1 cellular context compared by ENCODE assay signal in the genomic region with DNA sequence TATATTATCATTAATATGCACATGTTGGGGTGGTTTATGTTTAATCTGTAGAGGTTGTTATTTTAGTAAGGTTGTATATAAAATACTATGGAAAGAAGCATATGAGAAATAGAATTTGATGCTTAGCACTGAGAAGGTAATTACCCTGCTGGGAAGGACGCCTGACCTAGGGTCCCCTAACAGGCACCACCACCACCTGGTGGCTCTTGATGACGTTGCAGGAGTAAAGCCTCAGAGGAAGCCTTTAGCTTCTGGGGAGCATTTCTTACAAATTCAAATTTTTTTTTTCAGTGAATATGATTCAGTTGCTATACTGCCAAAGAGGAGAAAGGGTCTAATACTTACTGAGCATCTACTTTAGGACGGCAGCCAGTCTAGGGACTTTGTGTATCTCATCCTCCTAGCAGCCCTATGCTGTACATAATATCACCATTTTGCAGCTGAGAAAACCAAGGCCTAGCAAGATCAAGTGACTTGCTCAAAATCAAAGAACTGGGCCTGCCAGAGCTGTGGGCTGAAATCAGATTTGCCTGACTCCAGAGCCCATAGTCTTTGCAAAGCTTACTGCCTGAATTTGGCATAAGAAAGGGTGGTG.
TF ChIP-seq lines count a peak whose summit lies in the region.

No MANE protein-coding gene starts in this region.

TF ChIP-seq in HCT116, 20 proteins besides CTCF, POLR2A, EP300 and RAD21 (continued from another document):
- TF ChIP-seq SP1 (IDR thresholded peaks at IDR 0.05; ENCODE audit: low read depth): no peak
- no peak for TF ChIP-seq FOSL1 (IDR thresholded peaks at IDR 0.05; ENCODE audit: low read depth)
- TF ChIP-seq SIN3A (IDR thresholded peaks at IDR 0.05; ENCODE audit: low read depth): no peak
- TF ChIP-seq YY1 (IDR thresholded peaks at IDR 0.05; ENCODE audit: extremely low read depth, insufficient replicate concordance, low read depth, low read length): no peak
- TF ChIP-seq ZFX (IDR thresholded peaks at IDR 0.05): no peak
- TF ChIP-seq EZH2 (IDR thresholded peaks at IDR 0.05): no peak
